ENCODE assay signal across 39 cellular contexts in the genomic region with DNA sequence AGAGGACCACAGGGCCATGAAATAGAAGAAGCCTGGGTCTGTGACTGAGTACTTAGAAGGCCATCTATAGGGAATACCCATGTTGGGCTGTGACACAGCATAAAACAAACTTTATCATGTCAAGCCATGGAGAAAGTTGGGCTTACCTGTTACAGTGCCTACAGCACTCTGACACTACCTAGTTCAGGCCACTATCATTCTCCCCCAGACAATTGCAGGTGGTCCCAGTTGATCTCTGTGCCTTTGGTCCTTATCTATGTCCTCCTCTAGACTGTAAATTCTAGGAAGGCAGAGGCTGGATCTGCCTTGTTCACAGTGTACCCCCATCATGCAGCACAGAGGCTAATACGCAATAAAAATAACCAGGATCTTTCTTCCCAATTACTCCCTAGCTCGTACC.
"Had no signal": no experiment of that assay in that cellular context is flagged by ENCODE, and none has a peak within 500 bp of the region (broad histone marks: within the 10 kb centered on the region; RNA-seq: fewer than 3 reads in every experiment).

No MANE protein-coding gene starts in this region.

- ATAC-seq: activated naive CD4-positive, alpha-beta T cell treated with anti-CD3 and anti-CD28 coated beads, Interleukin-2, amount 50 U/mL, for 72 hours; activated naive CD8-positive, alpha-beta T cell treated with anti-CD3 and anti-CD28 coated beads, Interleukin-2, amount 50 U/mL, for 24 hours; activated T-cell treated with anti-CD3 and anti-CD28 coated beads, Interleukin-2, amount 50 U/mL, for 4 hours; activated T-cell treated with anti-CD3 and anti-CD28 coated beads, Interleukin-2, amount 50 U/mL, for 72 hours; activated T-helper 17 cell treated with anti-CD3 and anti-CD28 coated beads, Interleukin-2, amount 50 U/mL, for 72 hours; body of pancreas had no signal

- DNase-seq: activated effector memory CD4-positive, alpha-beta T cell treated with anti-CD3 and anti-CD28 coated beads, Interleukin-2, amount 50 U/mL, for 16 hours; activated effector memory CD4-positive, alpha-beta T cell treated with Interleukin-2 at 50 U/mL for 16 hours; activated gamma-delta T cell; activated gamma-delta T cell treated with Interleukin-2 at 50 U/mL for 16 hours; activated naive CD4-positive, alpha-beta T cell; activated naive CD4-positive, alpha-beta T cell treated with anti-CD3 and anti-CD28 coated beads for 36 hours; activated naive CD4-positive, alpha-beta T cell treated with anti-CD3 and anti-CD28 coated beads, Interleukin-2, amount 10 ng/mL, durations not matched to agents 7 days and 5 days; activated naive CD4-positive, alpha-beta T cell treated with anti-CD3 and anti-CD28 coated beads, Interleukin-2, amount 50 U/mL, for 16 hours; activated naive CD4-positive, alpha-beta T cell treated with Interleukin-2 at 50 U/mL for 16 hours; activated naive CD8-positive, alpha-beta T cell treated with anti-CD3 and anti-CD28 coated beads for 36 hours; activated naive CD8-positive, alpha-beta T cell treated with anti-CD3 and anti-CD28 coated beads, Interleukin-2, amount 10 ng/mL, durations not matched to agents 7 days and 5 days; activated naive CD8-positive, alpha-beta T cell treated with anti-CD3 and anti-CD28 coated beads, Interleukin-2, amount 50 U/mL, for 24 hours; activated T-cell treated with anti-CD3 and anti-CD28 coated beads, Interleukin-2, amount 50 U/mL, for 24 hours; activated T-cell treated with anti-CD3 and anti-CD28 coated beads, Interleukin-2, amount 50 U/mL, for 4 hours; activated T-cell treated with anti-CD3 and anti-CD28 coated beads, Interleukin-2, amount 50 U/mL, for 48 hours; activated T-cell treated with anti-CD3 and anti-CD28 coated beads, Interleukin-2, amount 50 U/mL, for 72 hours; adrenal gland; amniotic stem cell; amygdala; anterior cingulate cortex; aorta; body of pancreas; brain microvascular endothelial cell; caudate nucleus; central memory CD4-positive, alpha-beta T cell; cerebellar nuclear complex had no signal

- H3K36me3 ChIP-seq: adrenal gland, ascending aorta, brain microvascular endothelial cell, breast epithelium, cardiac muscle cell had no signal

- H3K9me3 Mint-ChIP-seq: activated naive CD4-positive, alpha-beta T cell treated with anti-CD3 and anti-CD28 coated beads for 36 hours; activated naive CD4-positive, alpha-beta T cell treated with anti-CD3 and anti-CD28 coated beads, Interleukin-2, amount 10 ng/mL, durations not matched to agents 7 days and 5 days; activated naive CD8-positive, alpha-beta T cell treated with anti-CD3 and anti-CD28 coated beads for 36 hours; activated T-cell treated with anti-CD3 and anti-CD28 coated beads, Interleukin-2, amount 50 U/mL, for 4 hours; activated T-cell treated with anti-CD3 and anti-CD28 coated beads, Interleukin-2, amount 50 U/mL, for 72 hours; activated T-helper 1 cell treated with anti-CD3 and anti-CD28 coated beads, Interleukin-12 subunit alpha, Interleukin-12 subunit beta, Interleukin-2, Interleukin-4 antibody, amounts not matched to agents 30 ng/mL and 10 ng/mL and 1 ng/mL, durations not matched to agents 14 hours and 24 hours and 36 hours; activated T-helper 17 cell treated with anti-CD3 and anti-CD28 coated beads, Interleukin-2, amount 50 U/mL, for 72 hours; activated T-helper 2 cell treated with anti-CD3 and anti-CD28 coated beads, Interferon-gamma antibody, Interleukin-2, Interleukin-4, amounts not matched to agents 10 μg/mL and 5 μg/mL and 100 μg/mL, durations not matched to agents 14 hours and 24 hours and 36 hours had no signal

- H3K36me3 Mint-ChIP-seq: activated naive CD4-positive, alpha-beta T cell treated with anti-CD3 and anti-CD28 coated beads, Interleukin-2, amount 10 ng/mL, durations not matched to agents 7 days and 5 days; activated naive CD4-positive, alpha-beta T cell treated with anti-CD3 and anti-CD28 coated beads, Interleukin-2, amount 50 U/mL, for 24 hours; activated naive CD8-positive, alpha-beta T cell treated with anti-CD3 and anti-CD28 coated beads for 36 hours; activated naive CD8-positive, alpha-beta T cell treated with anti-CD3 and anti-CD28 coated beads, Interleukin-2, amount 10 ng/mL, durations not matched to agents 7 days and 5 days; brain had no signal

- H3K4me3 Mint-ChIP-seq: activated naive CD4-positive, alpha-beta T cell treated with anti-CD3 and anti-CD28 coated beads for 36 hours; activated naive CD4-positive, alpha-beta T cell treated with anti-CD3 and anti-CD28 coated beads, Interleukin-2, amount 10 ng/mL, durations not matched to agents 7 days and 5 days; activated naive CD4-positive, alpha-beta T cell treated with anti-CD3 and anti-CD28 coated beads, Interleukin-2, amount 50 U/mL, for 24 hours; activated naive CD8-positive, alpha-beta T cell; activated naive CD8-positive, alpha-beta T cell treated with anti-CD3 and anti-CD28 coated beads for 36 hours; activated naive CD8-positive, alpha-beta T cell treated with anti-CD3 and anti-CD28 coated beads, Interleukin-2, amount 10 ng/mL, durations not matched to agents 7 days and 5 days; activated naive CD8-positive, alpha-beta T cell treated with anti-CD3 and anti-CD28 coated beads, Interleukin-2, amount 50 U/mL, for 24 hours; activated T-cell treated with anti-CD3 and anti-CD28 coated beads, Interleukin-2, amount 50 U/mL, for 24 hours; activated T-cell treated with anti-CD3 and anti-CD28 coated beads, Interleukin-2, amount 50 U/mL, for 4 hours; activated T-cell treated with anti-CD3 and anti-CD28 coated beads, Interleukin-2, amount 50 U/mL, for 72 hours; activated T-helper 1 cell treated with anti-CD3 and anti-CD28 coated beads, Interleukin-12 subunit alpha, Interleukin-12 subunit beta, Interleukin-2, Interleukin-4 antibody, amounts not matched to agents 30 ng/mL and 10 ng/mL and 1 ng/mL, durations not matched to agents 14 hours and 24 hours and 36 hours; activated T-helper 17 cell treated with anti-CD3 and anti-CD28 coated beads, Interleukin-2, amount 50 U/mL, for 72 hours; brain; central memory CD8-positive, alpha-beta T cell had no signal

- H3K4me3 ChIP-seq: adrenal gland, ascending aorta, body of pancreas, breast epithelium, cardiac muscle cell had no signal

- FAIRE-seq: astrocyte, bronchial epithelial cell had no signal

- H3K4me1 Mint-ChIP-seq: activated naive CD4-positive, alpha-beta T cell treated with anti-CD3 and anti-CD28 coated beads, Interleukin-2, amount 10 ng/mL, durations not matched to agents 7 days and 5 days; activated naive CD4-positive, alpha-beta T cell treated with anti-CD3 and anti-CD28 coated beads, Interleukin-2, amount 50 U/mL, for 24 hours; activated naive CD8-positive, alpha-beta T cell treated with anti-CD3 and anti-CD28 coated beads for 36 hours; activated naive CD8-positive, alpha-beta T cell treated with anti-CD3 and anti-CD28 coated beads, Interleukin-2, amount 10 ng/mL, durations not matched to agents 7 days and 5 days; activated naive CD8-positive, alpha-beta T cell treated with anti-CD3 and anti-CD28 coated beads, Interleukin-2, amount 50 U/mL, for 24 hours; activated T-helper 17 cell treated with anti-CD3 and anti-CD28 coated beads, Interleukin-2, amount 50 U/mL, for 72 hours; brain; central memory CD8-positive, alpha-beta T cell had no signal

- H3K27me3 ChIP-seq: adrenal gland, ascending aorta, body of pancreas, brain microvascular endothelial cell, breast epithelium had no signal

- H3K4me1 ChIP-seq: adrenal gland, ascending aorta, body of pancreas, breast epithelium had no signal

- H3K27ac ChIP-seq: adrenal gland, ascending aorta, body of pancreas, brain microvascular endothelial cell, breast epithelium, cardiac muscle cell had no signal

- H3K9me3 ChIP-seq: adrenal gland, ascending aorta, body of pancreas, breast epithelium had no signal

- H3K27ac Mint-ChIP-seq: activated naive CD4-positive, alpha-beta T cell treated with anti-CD3 and anti-CD28 coated beads for 36 hours; activated naive CD4-positive, alpha-beta T cell treated with anti-CD3 and anti-CD28 coated beads, Interleukin-2, amount 10 ng/mL, durations not matched to agents 7 days and 5 days; activated naive CD4-positive, alpha-beta T cell treated with anti-CD3 and anti-CD28 coated beads, Interleukin-2, amount 50 U/mL, for 24 hours; activated naive CD4-positive, alpha-beta T cell treated with anti-CD3 and anti-CD28 coated beads, Interleukin-2, amount 50 U/mL, for 72 hours; activated naive CD8-positive, alpha-beta T cell; activated naive CD8-positive, alpha-beta T cell treated with anti-CD3 and anti-CD28 coated beads for 36 hours; activated naive CD8-positive, alpha-beta T cell treated with anti-CD3 and anti-CD28 coated beads, Interleukin-2, amount 10 ng/mL, durations not matched to agents 7 days and 5 days; activated naive CD8-positive, alpha-beta T cell treated with anti-CD3 and anti-CD28 coated beads, Interleukin-2, amount 50 U/mL, for 24 hours; activated T-cell treated with anti-CD3 and anti-CD28 coated beads, Interleukin-2, amount 50 U/mL, for 24 hours; activated T-cell treated with anti-CD3 and anti-CD28 coated beads, Interleukin-2, amount 50 U/mL, for 72 hours; activated T-helper 1 cell treated with anti-CD3 and anti-CD28 coated beads, Interleukin-12 subunit alpha, Interleukin-12 subunit beta, Interleukin-2, Interleukin-4 antibody, amounts not matched to agents 30 ng/mL and 10 ng/mL and 1 ng/mL, durations not matched to agents 14 hours and 24 hours and 36 hours; activated T-helper 17 cell treated with anti-CD3 and anti-CD28 coated beads, Interleukin-2, amount 50 U/mL, for 72 hours; activated T-helper 2 cell treated with anti-CD3 and anti-CD28 coated beads, Interferon-gamma antibody, Interleukin-2, Interleukin-4, amounts not matched to agents 10 μg/mL and 5 μg/mL and 100 μg/mL, durations not matched to agents 14 hours and 24 hours and 36 hours; brain had no signal
